ENCODE assay signal across 9 cellular contexts in genomic region chr17:38601539-38602351, GRCh38. TPM values are rescaled to one million over a fixed set of nuclear protein-coding genes. Genes with fewer than 3 reads are reported as not detected.
A peak's percentile ranks its signal among the peaks of the same experiment; 100 is the strongest.
DNase-seq lines count a peak whose midpoint lies in the region; ATAC-seq and TF ChIP-seq lines count a peak whose summit lies in the region.
"Had no signal": no experiment of that assay in that cellular context is flagged by ENCODE, and none has a peak within 500 bp of the region (broad histone marks: within the 10 kb centered on the region; RNA-seq: fewer than 3 reads in every experiment).

No MANE protein-coding gene starts in this region.

- no peak for ATAC-seq in natural killer cell
- ATAC-seq in HG03135 (IDR thresholded peaks at IDR 0.05; ENCODE audit: unreplicated experiment) = no peak

- CTCF ChIA-PET in MCF 10A (lab: Yijun Ruan, JAX) = interaction anchor here (1.4 kb wide), 1 partner anchor 18 kb away, joined by 3 read pairs; no protein-coding TSS in a partner anchor

- H3K4me3 Mint-ChIP-seq in natural killer cell (no peak overlapping the region), MCF 10A (ENCODE audit: unreplicated experiment) (no peak overlapping the region)

- no peaks in the 10 kb centered on the region for H3K36me3 ChIP-seq in hepatocyte (replicated peaks; ENCODE audit: insufficient read depth, low read depth)

- TF ChIP-seq CTCF in hepatocyte (IDR thresholded peaks at IDR 0.05; ENCODE audit: poor library complexity) (no peak), natural killer cell (IDR thresholded peaks at IDR 0.05) (no peak), MCF 10A (IDR thresholded peaks at IDR 0.05; ENCODE audit: unreplicated experiment) (no peak)

- H3K4me2 ChIP-seq in hepatocyte = peak overlapping the region; percentile 65

- peaks cover 0 to 17% of the 10 kb centered on the region in 2 donors for H3K4me1 Mint-ChIP-seq in natural killer cell
- no peaks in the 10 kb centered on the region for H3K4me1 Mint-ChIP-seq in MCF 10A (ENCODE audit: insufficient read depth, unreplicated experiment)

- H4K20me1 ChIP-seq in hepatocyte (ENCODE audit: insufficient read depth, poor library complexity, severe bottlenecking) = no peaks in the 10 kb centered on the region

- H3K27me3 Mint-ChIP-seq in natural killer cell (ENCODE audit: low read depth in 2 of 2) = peaks cover 25 to 50% of the 10 kb centered on the region in 2 donors
- H3K27me3 Mint-ChIP-seq in MCF 10A (ENCODE audit: insufficient read depth, unreplicated experiment) = peaks cover 17% of the 10 kb centered on the region

- DNase-seq in SHP77 (lab: John Stamatoyannopoulos, UW) = peak; percentile 15 to 42
- DNase-seq in SHP77 treated with DMSO at 0.1 percent for 48 hours (lab: John Stamatoyannopoulos, UW) = no peak
- peak; percentile 18 to 66 for DNase-seq in NCI-H446 (lab: John Stamatoyannopoulos, UW)
- peak; percentile 82 for DNase-seq in hepatocyte (ENCODE audit: low spot score)
- DNase-seq in superior temporal gyrus (ENCODE audit: extremely low spot score) = peak; percentile 37
- DNase-seq in natural killer cell = no peak
- no peak for DNase-seq in MCF 10A (ENCODE audit: unreplicated experiment)
- DNase-seq: cerebellar nuclear complex had no signal

- WGBS in hepatocyte (ENCODE audit: low lambda C conversion rate, missing lambda C conversion rate) = 16% methylated on average over 14 of the region's 24 CpGs

- BruUV-seq in MCF 10A (replicated peaks; lab: Mats Ljungman, UMichigan) = no TSS peak

- H3K27ac ChIP-seq in hepatocyte = peak overlapping the region; percentile 52

- H3K9me3 Mint-ChIP-seq in natural killer cell (no peaks in the 10 kb centered on the region), MCF 10A (ENCODE audit: unreplicated experiment) (no peaks in the 10 kb centered on the region)

- peaks cover 6% of the 10 kb centered on the region for H3K27me3 ChIP-seq in hepatocyte

- H3K4me1 ChIP-seq in hepatocyte (ENCODE audit: insufficient read depth) = peaks cover 21% of the 10 kb centered on the region

- H2AFZ ChIP-seq in hepatocyte = no peak overlapping the region

- H3K36me3 Mint-ChIP-seq in natural killer cell = no peaks in the 10 kb centered on the region
- H3K36me3 Mint-ChIP-seq in MCF 10A (ENCODE audit: insufficient read depth, unreplicated experiment) = no peaks in the 10 kb centered on the region

- no peaks in the 10 kb centered on the region for H3K79me2 ChIP-seq in hepatocyte

- no peak overlapping the region for H3K4me3 ChIP-seq in hepatocyte

- H3K9me2 ChIP-seq in hepatocyte (replicated peaks; ENCODE audit: insufficient read depth) = no peaks in the 10 kb centered on the region

- intact Hi-C loops in natural killer cell (cut with micrococcal nuclease) = no loop called here
- intact Hi-C loops in MCF 10A (cut with micrococcal nuclease) = no loop called here

- POLR2A ChIA-PET in MCF 10A (lab: Yijun Ruan, JAX) = interaction anchor here (0.6 to 1.2 kb wide), 2 partner anchors 44 to 245 kb away, joined by 3 to 4 read pairs; no protein-coding TSS in a partner anchor

- H3K9me3 ChIP-seq in hepatocyte (ENCODE audit: low read depth) = no peaks in the 10 kb centered on the region

- H3K27ac Mint-ChIP-seq in natural killer cell = no peak overlapping the region
- no peak overlapping the region for H3K27ac Mint-ChIP-seq in MCF 10A (ENCODE audit: low read depth, unreplicated experiment)

RNA-seq across cellular contexts. Expression of gene SRCIN1, which starts 4.0 kb away (rescaled TPM):
- total RNA-seq in hepatocyte (0.90 and 1.4 TPM in 2 replicates), natural killer cell (under 1 TPM in 2 of 3 donors, not detected in 1; 0.28 to 0.50 TPM), MCF 10A (2022) (5.7 and 8.6 TPM in 2 replicates)
- polyA plus RNA-seq in hepatocyte = 0.82 and 1.2 TPM in 2 replicates

Comparison
In these comparisons a context has a peak if more than half of its experiments do, and no peak if none do; other contexts are left out.
1. DNase-seq: peak in SHP77 (2 of 2), NCI-H446 (2 of 2), hepatocyte (single experiment) and superior temporal gyrus (single experiment); none in SHP77 treated with DMSO at 0.1 percent for 48 hours (single experiment), natural killer cell (single experiment) and MCF 10A (single experiment).